15 cellular contexts compared by ENCODE assay signal in genomic region chr6:109325400-109325801, GRCh38.
"Had no signal": no experiment of that assay in that cellular context is flagged by ENCODE, and none has a peak within 500 bp of the region (broad histone marks: within the 10 kb centered on the region; RNA-seq: fewer than 3 reads in every experiment).

No MANE protein-coding gene starts in this region.

- ATAC-seq: stimulated activated naive CD8-positive, alpha-beta T cell treated with anti-CD3 and anti-CD28 coated beads, Interleukin-15, Interleukin-2, amounts not matched to agents 100 U/mL and 50 U/mL, for 24 hours had no signal

- H3K27me3 ChIP-seq: dorsolateral prefrontal cortex, tibial nerve, vagina had no signal

- H3K4me3 ChIP-seq: dorsolateral prefrontal cortex, tibial nerve, vagina had no signal

- H3K4me3 Mint-ChIP-seq: activated naive CD8-positive, alpha-beta T cell treated with anti-CD3 and anti-CD28 coated beads for 36 hours; activated T-helper 1 cell treated with anti-CD3 and anti-CD28 coated beads, Interleukin-12 subunit alpha, Interleukin-12 subunit beta, Interleukin-2, Interleukin-4 antibody, amounts not matched to agents 30 ng/mL and 10 ng/mL and 1 ng/mL, durations not matched to agents 14 hours and 24 hours and 36 hours; nephron had no signal

- H3K4me1 ChIP-seq: vagina had no signal

- H3K27ac Mint-ChIP-seq: activated naive CD8-positive, alpha-beta T cell treated with anti-CD3 and anti-CD28 coated beads for 36 hours; activated T-helper 1 cell treated with anti-CD3 and anti-CD28 coated beads, Interleukin-12 subunit alpha, Interleukin-12 subunit beta, Interleukin-2, Interleukin-4 antibody, amounts not matched to agents 30 ng/mL and 10 ng/mL and 1 ng/mL, durations not matched to agents 14 hours and 24 hours and 36 hours; nephron had no signal

- H3K27ac ChIP-seq: tibial nerve, vagina had no signal

- DNase-seq: activated CD4-positive, alpha-beta T cell treated with anti-CD3 and anti-CD28 coated beads, Interleukin-2, amount 50 U/mL, for 48 hours; activated naive CD4-positive, alpha-beta T cell; activated naive CD8-positive, alpha-beta T cell treated with anti-CD3 and anti-CD28 coated beads for 36 hours; amniotic stem cell; mesendoderm; retina; stimulated activated CD4-positive, alpha-beta T cell treated with anti-CD3 and anti-CD28 coated beads, Interleukin-12 subunit alpha, Interleukin-12 subunit beta, amount 100 ng/mL, for 4 hours; stimulated activated CD4-positive, alpha-beta T cell treated with anti-CD3 and anti-CD28 coated beads, Interleukin-1b, Interleukin-23, amount 100 ng/mL, for 48 hours; stimulated activated naive CD8-positive, alpha-beta T cell treated with anti-CD3 and anti-CD28 coated beads, Interleukin-15, Interleukin-2, amounts not matched to agents 100 U/mL and 50 U/mL, for 24 hours; substantia nigra had no signal

- H3K9me3 Mint-ChIP-seq: activated naive CD8-positive, alpha-beta T cell treated with anti-CD3 and anti-CD28 coated beads for 36 hours; activated T-helper 1 cell treated with anti-CD3 and anti-CD28 coated beads, Interleukin-12 subunit alpha, Interleukin-12 subunit beta, Interleukin-2, Interleukin-4 antibody, amounts not matched to agents 30 ng/mL and 10 ng/mL and 1 ng/mL, durations not matched to agents 14 hours and 24 hours and 36 hours; nephron had no signal

- H3K36me3 Mint-ChIP-seq: activated naive CD8-positive, alpha-beta T cell treated with anti-CD3 and anti-CD28 coated beads for 36 hours had no signal

- H3K36me3 ChIP-seq: tibial nerve, vagina had no signal

- H3K9me3 ChIP-seq: tibial nerve, vagina had no signal

- H3K27me3 Mint-ChIP-seq: activated naive CD8-positive, alpha-beta T cell treated with anti-CD3 and anti-CD28 coated beads for 36 hours had no signal
